9 cellular contexts compared by ENCODE assay signal in genomic region chr9:136326061-136326776, GRCh38. TPM values are rescaled to one million over a fixed set of nuclear protein-coding genes. Genes with fewer than 3 reads are reported as not detected.
DNase-seq lines count a peak whose midpoint lies in the region; ATAC-seq and TF ChIP-seq lines count a peak whose summit lies in the region.
"Had no signal": no experiment of that assay in that cellular context is flagged by ENCODE, and none has a peak within 500 bp of the region (broad histone marks: within the 10 kb centered on the region; RNA-seq: fewer than 3 reads in every experiment).

No MANE protein-coding gene starts in this region.

- H3K4me3 ChIP-seq in NT2/D1 (ENCODE audit: insufficient read length, low read depth) = peak overlapping the region; percentile 44

- no peaks in the 10 kb centered on the region for H3K27me3 ChIP-seq in NT2/D1 (ENCODE audit: insufficient read depth, insufficient read length)

- peaks cover 6% of the 10 kb centered on the region for H3K9me3 Mint-ChIP-seq in nephron progenitor cell

- peaks cover 11% of the 10 kb centered on the region for H3K27me3 Mint-ChIP-seq in nephron progenitor cell (ENCODE audit: low read depth, poor library complexity)

- TF ChIP-seq CTCF in nephron progenitor cell (IDR thresholded peaks at IDR 0.05) = no peak

- H3K9me3 ChIP-seq in NT2/D1 (ENCODE audit: insufficient read depth, low read length) = no peaks in the 10 kb centered on the region

- H3K36me3 ChIP-seq in NT2/D1 (ENCODE audit: insufficient read depth, insufficient read length, low read length) = no peaks in the 10 kb centered on the region

- ATAC-seq in esophagus mucosa (no peak), GM18498 (IDR thresholded peaks at IDR 0.05; ENCODE audit: unreplicated experiment) (no peak)

- H3K4me1 ChIP-seq in NT2/D1 (ENCODE audit: insufficient read depth, insufficient read length) = peaks cover 46% of the 10 kb centered on the region

- no peaks in the 10 kb centered on the region for H3K36me3 Mint-ChIP-seq in nephron progenitor cell (ENCODE audit: low read depth)

- DNase-seq in AG20443 (ENCODE audit: low spot score) = peak; percentile 89
- peak; percentile 50 for DNase-seq in NT2/D1 (ENCODE audit: low read depth, low spot score)
- peak; percentile 91 for DNase-seq in epidermal melanocyte (ENCODE audit: insufficient read length, low spot score)
- peak; percentile 65 for DNase-seq in nephron progenitor cell
- no peak for DNase-seq in T-helper 2 cell
- DNase-seq in superior temporal gyrus (ENCODE audit: extremely low spot score) = no peak

- peak overlapping the region; percentile 78 for H3K9ac ChIP-seq in NT2/D1 (ENCODE audit: insufficient read length, low read depth)

- H3K4me1 Mint-ChIP-seq in nephron progenitor cell = peaks cover 68% of the 10 kb centered on the region

- H3K4me3 Mint-ChIP-seq in nephron progenitor cell = peak overlapping the region; percentile 74

- H3K27ac Mint-ChIP-seq in nephron progenitor cell = peak overlapping the region; percentile 88

RNA-seq across cellular contexts. Expression of gene GPSM1, which starts 1.1 kb away (rescaled TPM):
- total RNA-seq in esophagus mucosa = 1.2 TPM

RNA-seq across cellular contexts. Expression of gene CCDC187, which starts 22.3 kb away (rescaled TPM):
- total RNA-seq in esophagus mucosa = not detected
- total RNA-seq: pulmonary artery endothelial cell had no signal

RNA-seq across cellular contexts. Expression of gene DNLZ, which starts 37.3 kb away (rescaled TPM):
- total RNA-seq in esophagus mucosa = 12.1 TPM

RNA-seq across cellular contexts. Expression of gene CARD9, which starts 47.2 kb away (rescaled TPM):
- total RNA-seq in esophagus mucosa = 0.80 TPM

Comparison
In these comparisons a context has a peak if more than half of its experiments do, and no peak if none do; other contexts are left out.
1. DNase-seq: peak in AG20443 (single experiment), NT2/D1 (single experiment), epidermal melanocyte (single experiment) and nephron progenitor cell (single experiment); none in T-helper 2 cell (0 of 5) and superior temporal gyrus (single experiment).